ENCODE assay signal across 6 cellular contexts in genomic region chr9:135534826-135535225, GRCh38. TPM values are rescaled to one million over a fixed set of nuclear protein-coding genes. Genes with fewer than 3 reads are reported as not detected.
"Had no signal": no experiment of that assay in that cellular context is flagged by ENCODE, and none has a peak within 500 bp of the region (broad histone marks: within the 10 kb centered on the region; RNA-seq: fewer than 3 reads in every experiment).

No MANE protein-coding gene starts in this region.

RNA-seq across cellular contexts. Expression of gene OBP2A, which starts 11.1 kb away (rescaled TPM):
- total RNA-seq: M059J, PC-3, Peyer's patch, Right ventricle myocardium superior, SJSA1 had no signal
- polyA plus RNA-seq: SK-N-SH had no signal

RNA-seq across cellular contexts. Expression of gene LCN1, which starts 13.6 kb away (rescaled TPM):
- total RNA-seq: M059J, PC-3, Peyer's patch, Right ventricle myocardium superior, SJSA1 had no signal
- polyA plus RNA-seq: SK-N-SH had no signal

RNA-seq across cellular contexts. Expression of gene PAEP, which starts 26.7 kb away (rescaled TPM):
- total RNA-seq: M059J, PC-3, Peyer's patch, Right ventricle myocardium superior, SJSA1 had no signal
